ENCODE assay signal across 16 cellular contexts in genomic region chr1:86296305-86297205, GRCh38.
DNase-seq lines count a peak whose midpoint lies in the region; TF ChIP-seq lines count a peak whose summit lies in the region.
"Had no signal": no experiment of that assay in that cellular context is flagged by ENCODE, and none has a peak within 500 bp of the region (broad histone marks: within the 10 kb centered on the region; RNA-seq: fewer than 3 reads in every experiment).

No MANE protein-coding gene starts in this region.

- H3K27me3 Mint-ChIP-seq in neural progenitor cell (ENCODE audit: insufficient read depth, low read depth): no peaks in the 10 kb centered on the region

- H3K9me3 ChIP-seq in neural progenitor cell (ENCODE audit: low read depth): no peaks in the 10 kb centered on the region

- no peaks in the 10 kb centered on the region for H3F3A ChIP-seq in neural progenitor cell (ENCODE audit: low read depth)

- H3K4me1 Mint-ChIP-seq in neural progenitor cell: no peaks in the 10 kb centered on the region

- no peak overlapping the region for H3K4me3 Mint-ChIP-seq in neural progenitor cell

- H3K27ac ChIP-seq in neural progenitor cell: no peak overlapping the region

- no peak overlapping the region for H3K27ac Mint-ChIP-seq in neural progenitor cell

- no peaks in the 10 kb centered on the region for H3K36me3 Mint-ChIP-seq in neural progenitor cell

- TF ChIP-seq CTCF in neural progenitor cell (IDR thresholded peaks at IDR 0.05) (no peak), foreskin fibroblast (IDR thresholded peaks at IDR 0.05; ENCODE audit: low read depth, low read length) (no peak)

- no peaks in the 10 kb centered on the region for H3K36me3 ChIP-seq in neural progenitor cell

- no peak overlapping the region for H3K9ac ChIP-seq in neural progenitor cell

- H3K4me3 ChIP-seq in neural progenitor cell (no peak overlapping the region), foreskin fibroblast (ENCODE audit: low read depth in 1 of 2, low read length in 2 of 2) (no peak overlapping the region)

- no peak for TF ChIP-seq POLR2A in erythroblast (IDR thresholded peaks at IDR 0.05; ENCODE audit: low read length)

- H2AFZ ChIP-seq in neural progenitor cell (replicated peaks): peak overlapping the region; percentile 42

- no peaks in the 10 kb centered on the region for H4K20me1 ChIP-seq in neural progenitor cell (ENCODE audit: low read depth)

- H3K4me2 ChIP-seq in neural progenitor cell: no peak overlapping the region

- in situ Hi-C loops in SK-MEL-5 (cut with HindIII; ENCODE audit: low pct_unique_long_range_greater_than_20kb, low sequenced_read_pairs): no loop called here

- H3K27me3 ChIP-seq in neural progenitor cell: no peaks in the 10 kb centered on the region

- no peaks in the 10 kb centered on the region for H3K79me2 ChIP-seq in neural progenitor cell (ENCODE audit: low read depth)

- peak; percentile 57 for DNase-seq in CMK (ENCODE audit: low read depth)
- DNase-seq in SK-MEL-5 (ENCODE audit: low read depth, low spot score): peak; percentile 12
- peak; percentile 21 to 68 for DNase-seq in erythroblast (lab: John Stamatoyannopoulos, UW)
- DNase-seq in neural progenitor cell (ENCODE audit: low spot score): no peak
- DNase-seq in foreskin fibroblast: no peak
- DNase-seq in NCI-H69 (lab: John Stamatoyannopoulos, UW): no peak
- no peak for DNase-seq in CD1c-positive myeloid dendritic cell (ENCODE audit: extremely low spot score)
- DNase-seq in T-helper 2 cell: no peak
- DNase-seq: C1 segment of cervical spinal cord, COR-L47, DMS53, IMR-90, NCI-H146, NCI-H2227 treated with DMSO at 0.1 percent for 48 hours, NCI-H524 treated with DMSO at 0.1 percent for 48 hours, Right ventricle myocardium superior had no signal

- H3K4me1 ChIP-seq in neural progenitor cell: no peaks in the 10 kb centered on the region

- no peaks in the 10 kb centered on the region for H3K9me3 Mint-ChIP-seq in neural progenitor cell

Comparison
In these comparisons a context has a peak if more than half of its experiments do, and no peak if none do; other contexts are left out.
1. DNase-seq: peak in CMK (single experiment), SK-MEL-5 (single experiment) and erythroblast (2 of 2); none in neural progenitor cell (single experiment), foreskin fibroblast (0 of 2), NCI-H69 (single experiment), CD1c-positive myeloid dendritic cell (single experiment) and T-helper 2 cell (0 of 5).